Comparison of ENCODE assay signal across 1 cellular context in the genomic region with DNA sequence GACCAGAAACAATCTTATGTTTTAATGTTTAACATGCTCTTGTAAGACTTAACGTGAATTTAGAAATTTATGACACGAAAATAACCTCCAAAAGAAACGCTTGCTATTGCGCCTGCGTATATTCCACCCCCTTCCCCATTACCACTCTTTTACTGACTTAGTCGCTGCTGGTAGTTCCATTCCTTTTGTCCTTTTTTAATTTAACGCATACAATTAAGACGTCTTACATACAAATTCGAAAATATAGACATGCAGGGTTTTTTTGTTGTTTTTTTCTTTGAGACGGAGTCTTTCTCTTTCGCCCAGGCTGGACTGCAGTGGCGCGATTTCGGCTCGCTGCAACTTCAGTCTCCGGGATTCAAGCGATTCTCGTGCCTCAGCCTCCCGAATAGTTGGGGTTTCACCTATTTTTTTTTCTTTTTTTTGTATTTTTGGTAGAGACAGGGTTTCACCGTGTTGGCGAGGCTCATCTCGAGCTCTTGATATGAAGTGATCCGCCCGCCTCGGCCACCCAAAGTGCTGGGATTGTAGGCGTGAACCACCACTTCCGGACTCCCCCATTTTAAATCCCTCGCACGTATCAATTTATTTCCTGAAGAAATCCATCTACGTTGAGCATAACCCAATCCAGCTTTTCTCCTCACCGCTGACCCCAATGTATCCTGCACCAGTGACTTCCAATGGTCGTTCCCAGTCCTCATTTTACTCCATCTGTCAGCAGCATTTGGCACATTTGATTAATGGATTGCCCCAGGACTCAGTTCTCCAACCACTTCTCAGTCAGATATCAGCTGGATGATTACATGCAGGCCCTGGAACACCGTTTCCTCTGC.
TF ChIP-seq lines count a peak whose summit lies in the region.

No MANE protein-coding gene starts in this region.

TF ChIP-seq in HEK293, 187 proteins besides CTCF, POLR2A, EP300 and RAD21 (continued from another document and continues in another):
- TF ChIP-seq ZBTB1 (tag by site-specific recombination; IDR thresholded peaks at IDR 0.05) = no peak
- TF ChIP-seq ZNF76 (tag by site-specific recombination; IDR thresholded peaks at IDR 0.05; ENCODE audit: borderline replicate concordance, low read depth) = no peak; the same call in 1 of the 2 replicates
- no peak for TF ChIP-seq ZNF548 (tag by site-specific recombination; IDR thresholded peaks at IDR 0.05)
- TF ChIP-seq ZNF266 (tag by site-specific recombination; IDR thresholded peaks at IDR 0.05; ENCODE audit: low read depth) = no peak
- TF ChIP-seq ZNF645 (tag by site-specific recombination; IDR thresholded peaks at IDR 0.05) = no peak
- no peak for TF ChIP-seq ZNF560 (tag by site-specific recombination; IDR thresholded peaks at IDR 0.05; ENCODE audit: borderline replicate concordance)
- peak; percentile 81 for TF ChIP-seq ZNF335 (tag by site-specific recombination; conservative IDR thresholded peaks at IDR 0.05)
- no peak for TF ChIP-seq PRDM4 (tag by site-specific recombination; IDR thresholded peaks at IDR 0.05)
- TF ChIP-seq ZNF302 (tag by site-specific recombination; IDR thresholded peaks at IDR 0.05; ENCODE audit: low read depth) = no peak
- no peak for TF ChIP-seq SETDB1 (IDR thresholded peaks at IDR 0.05; ENCODE audit: insufficient read length, low read length)
- no peak for TF ChIP-seq ZNF404 (tag by site-specific recombination; IDR thresholded peaks at IDR 0.05)
- no peak for TF ChIP-seq ZNF133 (tag by site-specific recombination; IDR thresholded peaks at IDR 0.05)
- TF ChIP-seq ZBTB48 (tag by site-specific recombination; IDR thresholded peaks at IDR 0.05) = no peak
- no peak for TF ChIP-seq ZNF311 (tag by site-specific recombination; IDR thresholded peaks at IDR 0.05; ENCODE audit: borderline replicate concordance)
- TF ChIP-seq, protein P1, sequence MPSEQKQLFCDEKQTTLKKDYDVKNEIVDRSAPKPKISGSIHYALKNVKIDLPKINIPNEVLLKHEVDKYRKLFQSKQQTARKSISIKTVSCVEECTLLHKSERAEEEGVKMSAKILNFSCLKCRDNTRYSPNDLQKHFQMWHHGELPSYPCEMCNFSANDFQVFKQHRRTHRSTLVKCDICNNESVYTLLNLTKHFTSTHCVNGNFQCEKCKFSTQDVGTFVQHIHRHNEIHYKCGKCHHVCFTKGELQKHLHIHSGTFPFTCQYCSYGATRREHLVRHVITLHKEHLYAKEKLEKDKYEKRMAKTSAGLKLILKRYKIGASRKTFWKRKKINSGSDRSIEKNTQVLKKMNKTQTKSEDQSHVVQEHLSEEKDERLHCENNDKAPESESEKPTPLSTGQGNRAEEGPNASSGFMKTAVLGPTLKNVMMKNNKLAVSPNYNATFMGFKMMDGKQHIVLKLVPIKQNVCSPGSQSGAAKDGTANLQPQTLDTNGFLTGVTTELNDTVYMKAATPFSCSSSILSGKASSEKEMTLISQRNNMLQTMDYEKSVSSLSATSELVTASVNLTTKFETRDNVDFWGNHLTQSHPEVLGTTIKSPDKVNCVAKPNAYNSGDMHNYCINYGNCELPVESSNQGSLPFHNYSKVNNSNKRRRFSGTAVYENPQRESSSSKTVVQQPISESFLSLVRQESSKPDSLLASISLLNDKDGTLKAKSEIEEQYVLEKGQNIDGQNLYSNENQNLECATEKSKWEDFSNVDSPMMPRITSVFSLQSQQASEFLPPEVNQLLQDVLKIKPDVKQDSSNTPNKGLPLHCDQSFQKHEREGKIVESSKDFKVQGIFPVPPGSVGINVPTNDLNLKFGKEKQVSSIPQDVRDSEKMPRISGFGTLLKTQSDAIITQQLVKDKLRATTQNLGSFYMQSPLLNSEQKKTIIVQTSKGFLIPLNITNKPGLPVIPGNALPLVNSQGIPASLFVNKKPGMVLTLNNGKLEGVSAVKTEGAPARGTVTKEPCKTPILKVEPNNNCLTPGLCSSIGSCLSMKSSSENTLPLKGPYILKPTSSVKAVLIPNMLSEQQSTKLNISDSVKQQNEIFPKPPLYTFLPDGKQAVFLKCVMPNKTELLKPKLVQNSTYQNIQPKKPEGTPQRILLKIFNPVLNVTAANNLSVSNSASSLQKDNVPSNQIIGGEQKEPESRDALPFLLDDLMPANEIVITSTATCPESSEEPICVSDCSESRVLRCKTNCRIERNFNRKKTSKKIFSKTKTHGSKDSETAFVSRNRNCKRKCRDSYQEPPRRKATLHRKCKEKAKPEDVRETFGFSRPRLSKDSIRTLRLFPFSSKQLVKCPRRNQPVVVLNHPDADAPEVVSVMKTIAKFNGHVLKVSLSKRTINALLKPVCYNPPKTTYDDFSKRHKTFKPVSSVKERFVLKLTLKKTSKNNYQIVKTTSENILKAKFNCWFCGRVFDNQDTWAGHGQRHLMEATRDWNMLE (tag by site-specific recombination; conservative IDR thresholded peaks at IDR 0.05; ENCODE audit: low read depth) = no peak; the same call in 1 of the 2 replicates
- TF ChIP-seq, protein P2, sequence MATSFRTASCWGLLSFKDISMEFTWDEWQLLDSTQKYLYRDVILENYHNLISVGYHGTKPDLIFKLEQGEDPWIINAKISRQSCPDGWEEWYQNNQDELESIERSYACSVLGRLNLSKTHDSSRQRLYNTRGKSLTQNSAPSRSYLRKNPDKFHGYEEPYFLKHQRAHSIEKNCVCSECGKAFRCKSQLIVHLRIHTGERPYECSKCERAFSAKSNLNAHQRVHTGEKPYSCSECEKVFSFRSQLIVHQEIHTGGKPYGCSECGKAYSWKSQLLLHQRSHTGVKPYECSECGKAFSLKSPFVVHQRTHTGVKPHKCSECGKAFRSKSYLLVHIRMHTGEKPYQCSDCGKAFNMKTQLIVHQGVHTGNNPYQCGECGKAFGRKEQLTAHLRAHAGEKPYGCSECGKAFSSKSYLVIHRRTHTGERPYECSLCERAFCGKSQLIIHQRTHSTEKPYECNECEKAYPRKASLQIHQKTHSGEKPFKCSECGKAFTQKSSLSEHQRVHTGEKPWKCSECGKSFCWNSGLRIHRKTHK (tag by site-specific recombination; IDR thresholded peaks at IDR 0.05) = no peak
- TF ChIP-seq ZNF366 (tag by site-specific recombination; conservative IDR thresholded peaks at IDR 0.05) = no peak
- peak; percentile 28; the same call in 1 of the 2 replicates for TF ChIP-seq IKZF3 (tag by site-specific recombination; IDR thresholded peaks at IDR 0.05)
- TF ChIP-seq ZNF544 (tag by site-specific recombination; IDR thresholded peaks at IDR 0.05) = no peak
- TF ChIP-seq ZNF114 (tag by site-specific recombination; IDR thresholded peaks at IDR 0.05) = no peak
- TF ChIP-seq ZNF423 (tag by site-specific recombination; IDR thresholded peaks at IDR 0.05) = no peak
- TF ChIP-seq OSR2 (tag by site-specific recombination; IDR thresholded peaks at IDR 0.05) = no peak
- TF ChIP-seq ZNF433 (tag by site-specific recombination; IDR thresholded peaks at IDR 0.05; ENCODE audit: low read depth) = no peak
- TF ChIP-seq ZNF580 (tag by site-specific recombination; IDR thresholded peaks at IDR 0.05) = no peak
- TF ChIP-seq ZNF23 (tag by site-specific recombination; IDR thresholded peaks at IDR 0.05; ENCODE audit: borderline replicate concordance) = no peak
- TF ChIP-seq ZNF350 (tag by site-specific recombination; IDR thresholded peaks at IDR 0.05) = no peak
- 0 out of 2 replicates have a peak, but pooled peaks have one; percentile 14 for TF ChIP-seq MZF1 (tag by site-specific recombination; IDR thresholded peaks at IDR 0.05; ENCODE audit: borderline replicate concordance)
- TF ChIP-seq ZIC2 (tag by site-specific recombination; IDR thresholded peaks at IDR 0.05) = 0 out of 2 replicates have a peak, but pooled peaks have one; percentile 9
- TF ChIP-seq ZNF132 (tag by site-specific recombination; IDR thresholded peaks at IDR 0.05; ENCODE audit: borderline replicate concordance) = no peak
- no peak for TF ChIP-seq ZNF837 (tag by site-specific recombination; IDR thresholded peaks at IDR 0.05)
- no peak for TF ChIP-seq ZNF280C (tag by site-specific recombination; IDR thresholded peaks at IDR 0.05)
- TF ChIP-seq ZNF513 (tag by site-specific recombination; IDR thresholded peaks at IDR 0.05) = no peak
- TF ChIP-seq ZNF140 (tag by site-specific recombination; IDR thresholded peaks at IDR 0.05) = no peak
- TF ChIP-seq ZNF654 (tag by site-specific recombination; IDR thresholded peaks at IDR 0.05; ENCODE audit: low read depth) = no peak
- TF ChIP-seq ZNF184 (tag by site-specific recombination; IDR thresholded peaks at IDR 0.05) = no peak
- no peak for TF ChIP-seq ZNF610 (tag by site-specific recombination; IDR thresholded peaks at IDR 0.05; ENCODE audit: borderline replicate concordance)
- no peak for TF ChIP-seq ZNF747 (tag by site-specific recombination; IDR thresholded peaks at IDR 0.05)
- TF ChIP-seq ZNF623 (tag by site-specific recombination; IDR thresholded peaks at IDR 0.05) = no peak
- TF ChIP-seq ZNF707 (tag by site-specific recombination; IDR thresholded peaks at IDR 0.05) = no peak
- TF ChIP-seq ZNF571 (tag by site-specific recombination; IDR thresholded peaks at IDR 0.05) = no peak
- no peak; the same call in 1 of the 2 replicates for TF ChIP-seq TSHZ1 (tag by site-specific recombination; IDR thresholded peaks at IDR 0.05; ENCODE audit: borderline replicate concordance)
- TF ChIP-seq ZNF211 (tag by site-specific recombination; IDR thresholded peaks at IDR 0.05; ENCODE audit: low read depth) = no peak
